21 cellular contexts compared by ENCODE assay signal in the genomic region with DNA sequence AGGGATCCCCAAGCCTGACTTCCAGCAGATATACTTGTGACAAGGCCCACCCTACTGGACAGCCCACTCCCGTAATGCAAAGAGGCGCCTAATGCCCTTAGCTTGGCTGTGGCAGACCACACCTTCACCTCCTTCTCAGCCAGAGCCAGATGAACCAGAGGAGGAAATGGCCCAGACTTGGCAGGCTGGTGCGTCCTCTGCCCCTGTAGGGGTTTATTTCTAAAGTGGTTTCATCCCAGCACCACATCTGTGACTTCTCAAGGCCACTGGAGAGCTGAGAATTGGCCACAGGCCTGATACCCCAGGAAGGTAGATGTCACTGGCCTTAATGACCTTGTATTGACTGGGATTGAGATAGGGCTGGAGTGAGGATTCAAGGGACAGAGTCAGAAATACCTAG. TPM values are rescaled to one million over a fixed set of nuclear protein-coding genes. Genes with fewer than 3 reads are reported as not detected.
A peak's percentile ranks its signal among the peaks of the same experiment; 100 is the strongest.
DNase-seq lines count a peak whose midpoint lies in the region; ATAC-seq and TF ChIP-seq lines count a peak whose summit lies in the region.
"Had no signal": no experiment of that assay in that cellular context is flagged by ENCODE, and none has a peak within 500 bp of the region (broad histone marks: within the 10 kb centered on the region; RNA-seq: fewer than 3 reads in every experiment).

No MANE protein-coding gene starts in this region.

- H3K4me1 ChIP-seq in GM23248 (ENCODE audit: insufficient read depth), result peaks cover 36% of the 10 kb centered on the region
- H3K4me1 ChIP-seq in hepatocyte (ENCODE audit: insufficient read depth), result peaks cover 21% of the 10 kb centered on the region
- peaks cover 13 to 16% of the 10 kb centered on the region in 2 experiments for H3K4me1 ChIP-seq in trophoblast cell (ENCODE audit: control insufficient read depth in 1 of 2, insufficient read depth in 2 of 2, low read length in 2 of 2)

- no peak overlapping the region for H2BK120ac ChIP-seq in trophoblast cell (ENCODE audit: insufficient read depth, low read length, poor library complexity)

- no peak overlapping the region for H3K4ac ChIP-seq in trophoblast cell (ENCODE audit: low read depth, low read length)

- no peak overlapping the region for H2BK12ac ChIP-seq in trophoblast cell (ENCODE audit: low read length)

- H4K20me1 ChIP-seq in GM23248 (ENCODE audit: insufficient read depth) (no peaks in the 10 kb centered on the region), hepatocyte (ENCODE audit: insufficient read depth, poor library complexity, severe bottlenecking) (no peaks in the 10 kb centered on the region)

- H3K79me2 ChIP-seq in GM23248 (ENCODE audit: insufficient read depth), result peaks cover 43% of the 10 kb centered on the region
- H3K79me2 ChIP-seq in hepatocyte, result peaks cover 23% of the 10 kb centered on the region
- no peaks in the 10 kb centered on the region for H3K79me2 ChIP-seq in trophoblast cell (ENCODE audit: control insufficient read depth, insufficient read depth, low read length, poor library complexity)

- DNase-seq in GM23248, result no peak
- DNase-seq in NCI-H69 (lab: John Stamatoyannopoulos, UW), result peak; percentile 55
- no peak for DNase-seq in hepatocyte (ENCODE audit: low spot score)
- no peak for DNase-seq in trophoblast cell
- DNase-seq in activated CD8-positive, alpha-beta memory T cell treated with anti-CD3 and anti-CD28 coated beads for 24 hours, result no peak
- DNase-seq in pons (ENCODE audit: low spot score), result no peak
- DNase-seq in NCI-H1694 treated with DMSO at 0.1 percent for 48 hours (lab: John Stamatoyannopoulos, UW), result no peak
- DNase-seq: activated CD8-positive, alpha-beta T cell treated with anti-CD3 and anti-CD28 coated beads, Interleukin-2, amount 10 ng/mL, durations not matched to agents 7 days and 5 days; CD8-positive, alpha-beta T cell; cortex of kidney; EL; KG1; naive thymus-derived CD8-positive, alpha-beta T cell; NCI-H1048; NCI-H2081; SHP77 treated with DMSO at 0.1 percent for 48 hours; stimulated activated naive CD4-positive, alpha-beta T cell; T-helper 17 cell had no signal

- H3K9me3 ChIP-seq in GM23248 (ENCODE audit: low read depth), result no peaks in the 10 kb centered on the region
- no peaks in the 10 kb centered on the region for H3K9me3 ChIP-seq in hepatocyte (ENCODE audit: low read depth)
- H3K9me3 ChIP-seq in trophoblast cell (ENCODE audit: insufficient read depth, low read depth, low read length), result no peaks in the 10 kb centered on the region

- peaks cover 29% of the 10 kb centered on the region for H3F3A ChIP-seq in GM23248 (ENCODE audit: insufficient read depth)

- no peak overlapping the region for H4K12ac ChIP-seq in trophoblast cell (ENCODE audit: low read depth, low read length)

- H3K18ac ChIP-seq in trophoblast cell (ENCODE audit: low read length), result no peak overlapping the region

- no peak for ATAC-seq in HG03097 (IDR thresholded peaks at IDR 0.05; ENCODE audit: low FRiP score, unreplicated experiment)
- ATAC-seq: activated CD8-positive, alpha-beta T cell treated with anti-CD3 and anti-CD28 coated beads, Interleukin-2, amount 10 ng/mL, durations not matched to agents 7 days and 5 days; CD8-positive, alpha-beta T cell; naive thymus-derived CD8-positive, alpha-beta T cell; T-helper 17 cell had no signal

- no peak overlapping the region for H3K27ac ChIP-seq in GM23248
- no peak overlapping the region for H3K27ac ChIP-seq in hepatocyte
- no peak overlapping the region for H3K27ac ChIP-seq in trophoblast cell (ENCODE audit: low read depth, low read length)
- H3K27ac ChIP-seq: epithelial cell of prostate had no signal

- H3K9ac ChIP-seq in GM23248 (no peak overlapping the region), trophoblast cell (ENCODE audit: low read length) (no peak overlapping the region)

- H2BK5ac ChIP-seq in trophoblast cell (ENCODE audit: low read depth, low read length, poor library complexity), result no peak overlapping the region

- H2AK5ac ChIP-seq in trophoblast cell (ENCODE audit: low read length), result no peak overlapping the region

- no peak overlapping the region for H4K8ac ChIP-seq in trophoblast cell (ENCODE audit: low read depth, low read length)

- H3K9me2 ChIP-seq in GM23248 (ENCODE audit: insufficient read depth), result no peaks in the 10 kb centered on the region
- H3K9me2 ChIP-seq in hepatocyte (replicated peaks; ENCODE audit: insufficient read depth), result no peaks in the 10 kb centered on the region

- no peak for TF ChIP-seq CTCF in hepatocyte (IDR thresholded peaks at IDR 0.05; ENCODE audit: poor library complexity)

- 78 to 83% methylated on average over 3 of the region's 3 CpGs for WGBS in GM23248 (ENCODE audit: low coverage in 1 of 2, low lambda C conversion rate in 2 of 2, missing lambda C conversion rate in 2 of 2), 2 experiments
- WGBS in hepatocyte (ENCODE audit: low lambda C conversion rate, missing lambda C conversion rate), result 93% methylated on average over 3 of the region's 3 CpGs
- no CpG with 5 or more reads among the region's 3 CpGs for WGBS in trophoblast cell (ENCODE audit: extremely low coverage, insufficient coverage, insufficient read length)

- no peak overlapping the region for H3K23ac ChIP-seq in trophoblast cell (ENCODE audit: low read length)

- no peak overlapping the region for H3K4me3 ChIP-seq in GM23248
- H3K4me3 ChIP-seq in hepatocyte, result no peak overlapping the region
- H3K4me3 ChIP-seq in trophoblast cell (ENCODE audit: low read depth, low read length), result peak overlapping the region; percentile 3
- H3K4me3 ChIP-seq: lung had no signal

- H3K4me2 ChIP-seq in GM23248 (ENCODE audit: unreplicated experiment), result peak overlapping the region; percentile 75
- H3K4me2 ChIP-seq in hepatocyte, result peak overlapping the region; percentile 40
- H3K4me2 ChIP-seq in trophoblast cell (ENCODE audit: low read length), result no peak overlapping the region

- in situ Hi-C loops in GM23248 (cut with MboI), result no loop called here

- H4K91ac ChIP-seq in trophoblast cell (ENCODE audit: low read depth, low read length), result no peak overlapping the region

- no peaks in the 10 kb centered on the region for H3K27me3 ChIP-seq in GM23248 (replicated peaks; ENCODE audit: insufficient read depth)
- no peaks in the 10 kb centered on the region for H3K27me3 ChIP-seq in hepatocyte
- H3K27me3 ChIP-seq in trophoblast cell (ENCODE audit: insufficient read depth, low read length), result no peaks in the 10 kb centered on the region

- H3K14ac ChIP-seq in trophoblast cell (ENCODE audit: low read length), result no peak overlapping the region

- no peaks in the 10 kb centered on the region for H3K79me1 ChIP-seq in trophoblast cell (ENCODE audit: low read length)

- H3K36me3 ChIP-seq in GM23248 (ENCODE audit: low read depth) (no peaks in the 10 kb centered on the region), hepatocyte (replicated peaks; ENCODE audit: insufficient read depth, low read depth) (no peaks in the 10 kb centered on the region), trophoblast cell (ENCODE audit: control insufficient read depth in 1 of 2, insufficient read depth in 2 of 2, low read length in 2 of 2) (peaks cover 3 to 13% of the 10 kb centered on the region in 2 experiments)

- no peak overlapping the region for H2AFZ ChIP-seq in GM23248
- H2AFZ ChIP-seq in hepatocyte, result no peak overlapping the region
- H2AFZ ChIP-seq in trophoblast cell (ENCODE audit: insufficient read depth, low read length, poor library complexity), result no peak overlapping the region

RNA-seq across cellular contexts. Expression of gene BOC, which starts 29.5 kb away (rescaled TPM):
- total RNA-seq in GM23248 (2014; rRNA removed; shearing (Covaris generic)), result 16.8 and 18.4 TPM in 2 replicates
- 20.8 and 21.6 TPM in 2 replicates for polyA plus RNA-seq in GM23248 (2016; fragmentation: Nextera tagmentation; extraction: Ambion mirVana)
- 17.9 and 20.4 TPM in 2 replicates for total RNA-seq in hepatocyte
- polyA plus RNA-seq in hepatocyte, result 24.0 and 28.2 TPM in 2 replicates
- 43.4 and 43.9 TPM in 2 replicates for polyA plus RNA-seq in trophoblast cell (2013)
- total RNA-seq: activated CD8-positive, alpha-beta T cell treated with anti-CD3 and anti-CD28 coated beads, Interleukin-2, amount 10 ng/mL, durations not matched to agents 7 days and 5 days; CD8-positive, alpha-beta T cell; naive thymus-derived CD8-positive, alpha-beta T cell; T-helper 17 cell had no signal
- polyA plus RNA-seq: naive thymus-derived CD8-positive, alpha-beta T cell had no signal
